Comparison of ENCODE assay signal across 7 cellular contexts in genomic region chr22:20131856-20132685, GRCh38. TPM values are rescaled to one million over a fixed set of nuclear protein-coding genes. Genes with fewer than 3 reads are reported as not detected.
DNase-seq lines count a peak whose midpoint lies in the region; ATAC-seq and TF ChIP-seq lines count a peak whose summit lies in the region.
"Had no signal": no experiment of that assay in that cellular context is flagged by ENCODE, and none has a peak within 500 bp of the region (broad histone marks: within the 10 kb centered on the region; RNA-seq: fewer than 3 reads in every experiment).

No MANE protein-coding gene starts in this region.

- TF ChIP-seq CTCF in RWPE2 (IDR thresholded peaks at IDR 0.05; ENCODE audit: poor library complexity, severe bottlenecking): no peak

- H3K9me3 ChIP-seq in RWPE2 (ENCODE audit: severe bottlenecking): peaks cover 2% of the 10 kb centered on the region
- H3K9me3 ChIP-seq in thymus (ENCODE audit: control insufficient read depth): no peaks in the 10 kb centered on the region

- DNase-seq in RWPE2 (ENCODE audit: low spot score) (no peak), Right ventricle myocardium superior (peak; percentile 68), mesenteric fat pad (ENCODE audit: low spot score) (no peak), dedifferentiated amniotic fluid mesenchymal stem cell (ENCODE audit: extremely low spot score) (no peak)

- H3K4me1 ChIP-seq in RWPE2 (ENCODE audit: insufficient read depth, poor library complexity, severe bottlenecking) (no peaks in the 10 kb centered on the region), thymus (ENCODE audit: control insufficient read depth, insufficient read depth, low read length) (peaks cover 20% of the 10 kb centered on the region)

- intact Hi-C loops in Right ventricle myocardium superior (cut with DNase I): no loop called here

- WGBS in thymus: 1% methylated on average over 73 of the region's 73 CpGs

- peak overlapping the region; percentile 99 for H3K4me3 ChIP-seq in RWPE2 (ENCODE audit: severe bottlenecking)
- H3K4me3 ChIP-seq in thymus (ENCODE audit: low read length): peak overlapping the region; percentile 75

- ATAC-seq in GM18498 (IDR thresholded peaks at IDR 0.05; ENCODE audit: unreplicated experiment) (peak; percentile 13), RWPE2 (ENCODE audit: low read depth) (no peak), Right ventricle myocardium superior (ENCODE audit: poor library complexity) (no peak)

- H3K36me3 ChIP-seq in RWPE2 (ENCODE audit: low read depth): 0 out of 2 replicates have a peak, but pooled peaks cover 5% of the 10 kb centered on the region
- H3K36me3 ChIP-seq in thymus (ENCODE audit: control insufficient read depth, insufficient read depth): peaks cover 5% of the 10 kb centered on the region

- H3K27ac ChIP-seq in RWPE2 (ENCODE audit: poor library complexity, severe bottlenecking): peak overlapping the region; percentile 54
- no peak overlapping the region for H3K27ac ChIP-seq in thymus (ENCODE audit: low read depth)

- H3K27me3 ChIP-seq in RWPE2 (ENCODE audit: insufficient read depth, poor library complexity, severe bottlenecking) (no peaks in the 10 kb centered on the region), thymus (ENCODE audit: control insufficient read depth, insufficient read depth) (no peaks in the 10 kb centered on the region)

RNA-seq across cellular contexts. Expression of gene ZDHHC8, which starts 0.5 kb away (rescaled TPM):
- total RNA-seq in Right ventricle myocardium superior (39.2 TPM), mesenteric fat pad (77.8 TPM)
- polyA plus RNA-seq in thymus: 35.1 TPM

RNA-seq across cellular contexts. Expression of gene TRMT2A, which starts 15.0 kb away (rescaled TPM):
- total RNA-seq in Right ventricle myocardium superior: 21.9 TPM
- 92.4 TPM for polyA plus RNA-seq in thymus
- total RNA-seq in mesenteric fat pad: 49.2 TPM

RNA-seq across cellular contexts. Expression of gene RANBP1, which starts 16.2 kb away (rescaled TPM):
- total RNA-seq in Right ventricle myocardium superior: 32.7 TPM
- 78.9 TPM for polyA plus RNA-seq in thymus
- 75.9 TPM for total RNA-seq in mesenteric fat pad

RNA-seq across cellular contexts. Expression of gene CCDC188, which starts 18.8 kb away (rescaled TPM):
- 0.30 TPM for total RNA-seq in Right ventricle myocardium superior
- 0.84 TPM for polyA plus RNA-seq in thymus
- total RNA-seq in mesenteric fat pad: 1.00 TPM
- total RNA-seq: activated CD8-positive, alpha-beta memory T cell treated with anti-CD3 and anti-CD28 coated beads for 36 hours had no signal

RNA-seq across cellular contexts. Expression of gene DGCR8, which starts 52.0 kb away (rescaled TPM):
- total RNA-seq in Right ventricle myocardium superior (15.4 TPM), mesenteric fat pad (29.7 TPM)
- 22.5 TPM for polyA plus RNA-seq in thymus
